In the genomic region with DNA sequence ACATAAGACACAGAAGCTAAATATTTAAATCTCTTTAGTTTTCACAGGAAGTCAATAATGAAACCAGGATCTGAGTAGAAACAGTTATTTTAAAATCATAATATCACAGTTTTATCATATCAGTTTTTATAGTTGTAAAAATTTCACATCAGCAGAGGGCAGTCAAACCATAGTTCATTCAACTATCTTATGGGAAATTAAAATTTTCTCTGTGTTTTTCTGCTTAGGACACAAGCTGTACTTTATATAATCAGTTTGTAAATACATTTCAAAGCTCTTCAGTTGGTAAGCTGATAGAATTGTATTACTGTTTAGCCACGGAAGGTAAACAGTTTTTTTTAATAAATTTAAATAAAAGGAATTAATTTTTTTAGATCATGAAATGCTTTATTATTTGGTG, we compare ENCODE assay signal across 10 cellular contexts.
DNase-seq lines count a peak whose midpoint lies in the region; ATAC-seq, FAIRE-seq and TF ChIP-seq lines count a peak whose summit lies in the region.
"Had no signal": no experiment of that assay in that cellular context is flagged by ENCODE, and none has a peak within 500 bp of the region (broad histone marks: within the 10 kb centered on the region; RNA-seq: fewer than 3 reads in every experiment).

No MANE protein-coding gene starts in this region.

- H2BK15ac ChIP-seq in H9 (ENCODE audit: low read depth, low read length), result no peak overlapping the region

- no peak overlapping the region for H3T11ph ChIP-seq in H9 (ENCODE audit: low read length)

- H3K23ac ChIP-seq in H9 (ENCODE audit: insufficient read length, low read depth, low read length), result no peak overlapping the region

- H3K27me3 ChIP-seq in H9 (ENCODE audit: insufficient read depth, low read length) (no peaks in the 10 kb centered on the region), uterus (no peaks in the 10 kb centered on the region)

- no peak overlapping the region for H4K91ac ChIP-seq in H9 (ENCODE audit: insufficient read length, low read depth, low read length)

- no peak overlapping the region for H4K8ac ChIP-seq in H9 (replicated peaks; ENCODE audit: insufficient read length, low read depth, low read length)

- H3K9me3 Mint-ChIP-seq in H9 (peaks cover 0 to 2% of the 10 kb centered on the region in 2 experiments; a peak in 3 of 5 replicates), osteocyte (ENCODE audit: unreplicated experiment) (no peaks in the 10 kb centered on the region)
- H3K9me3 Mint-ChIP-seq: activated naive CD8-positive, alpha-beta T cell treated with anti-CD3 and anti-CD28 coated beads, Interleukin-2, amount 50 U/mL, for 24 hours had no signal

- H3K36me3 Mint-ChIP-seq in H9 (ENCODE audit: insufficient read depth in 1 of 3, low read depth in 3 of 3), result peaks cover 1 to 4% (median 3%) of the 10 kb centered on the region in 3 experiments; a peak in 4 of 7 replicates
- no peaks in the 10 kb centered on the region for H3K36me3 Mint-ChIP-seq in osteocyte (ENCODE audit: unreplicated experiment)

- H3K9me3 ChIP-seq in H9 (ENCODE audit: control insufficient read depth, low read depth, low read length) (no peaks in the 10 kb centered on the region), uterus (no peaks in the 10 kb centered on the region)

- H3K4ac ChIP-seq in H9 (ENCODE audit: low read depth, low read length), result no peak overlapping the region

- no peaks in the 10 kb centered on the region for H3K23me2 ChIP-seq in H9 (ENCODE audit: insufficient read length, low read depth, low read length, poor library complexity, severe bottlenecking)

- H2BK120ac ChIP-seq in H9 (ENCODE audit: low read depth, low read length, poor library complexity, severe bottlenecking), result no peak overlapping the region

- H4K5ac ChIP-seq in H9 (ENCODE audit: insufficient read length, low read depth, low read length), result no peak overlapping the region

- H2AK5ac ChIP-seq in H9 (ENCODE audit: insufficient read length, low read length), result no peak overlapping the region

- H3K4me3 ChIP-seq in uterus, result no peak overlapping the region

- no peaks in the 10 kb centered on the region for H4K20me1 ChIP-seq in H9 (ENCODE audit: control insufficient read depth, insufficient read depth, insufficient read length)

- H2BK20ac ChIP-seq in H9 (ENCODE audit: low read depth, low read length, poor library complexity, severe bottlenecking), result no peak overlapping the region

- no CpG with 5 or more reads among the region's 1 CpG for WGBS in H9 (ENCODE audit: extremely low coverage, insufficient read length, low lambda C conversion rate)

- no peak for ATAC-seq in HG02884 (IDR thresholded peaks at IDR 0.05; ENCODE audit: unreplicated experiment)
- ATAC-seq: activated naive CD8-positive, alpha-beta T cell treated with anti-CD3 and anti-CD28 coated beads, Interleukin-2, amount 50 U/mL, for 24 hours had no signal

- H3K4me1 Mint-ChIP-seq in H9 (peaks cover 0 to 2% of the 10 kb centered on the region in 2 experiments; a peak in 1 of 4 replicates), osteocyte (ENCODE audit: unreplicated experiment) (peaks cover 28% of the 10 kb centered on the region)
- H3K4me1 Mint-ChIP-seq: activated naive CD8-positive, alpha-beta T cell treated with anti-CD3 and anti-CD28 coated beads, Interleukin-2, amount 50 U/mL, for 24 hours had no signal

- H3K27ac ChIP-seq in H9 (ENCODE audit: insufficient read length, low read depth, low read length), result no peak overlapping the region
- no peak overlapping the region for H3K27ac ChIP-seq in uterus

- no peak overlapping the region for H3K14ac ChIP-seq in H9 (ENCODE audit: insufficient read depth, low read length)

- H2AFZ ChIP-seq in H9 (ENCODE audit: low read length), result no peak overlapping the region

- no peaks in the 10 kb centered on the region for H3K36me3 ChIP-seq in uterus

- H3K4me2 ChIP-seq in H9 (ENCODE audit: insufficient read depth, insufficient read length, low read length), result no peak overlapping the region

- H3K27me3 Mint-ChIP-seq in H9 (ENCODE audit: low read depth), result no peaks in the 10 kb centered on the region
- H3K27me3 Mint-ChIP-seq in osteocyte (ENCODE audit: unreplicated experiment), result no peaks in the 10 kb centered on the region
- H3K27me3 Mint-ChIP-seq: activated naive CD8-positive, alpha-beta T cell treated with anti-CD3 and anti-CD28 coated beads, Interleukin-2, amount 50 U/mL, for 24 hours had no signal

- H2BK5ac ChIP-seq in H9 (ENCODE audit: insufficient read length, low read length), result no peak overlapping the region

- H2BK12ac ChIP-seq in H9 (ENCODE audit: insufficient read length, low read depth, low read length), result no peak overlapping the region

- DNase-seq in H9 (no peak), RPMI7951 (ENCODE audit: low read depth) (peak; percentile 3), erythroblast (lab: John Stamatoyannopoulos, UW) (peak; percentile 12 to 16), osteocyte (ENCODE audit: extremely low spot score, unreplicated experiment) (no peak), hepatic stellate cell (ENCODE audit: low spot score) (no peak), uterus (no peak), GM12891 (ENCODE audit: insufficient read length, low spot score) (no peak)
- DNase-seq: activated naive CD8-positive, alpha-beta T cell treated with anti-CD3 and anti-CD28 coated beads, Interleukin-2, amount 50 U/mL, for 24 hours; NCI-H1048 had no signal

- no peak for FAIRE-seq in GM12891 (lab: Jason Lieb, UNC)

- no peak overlapping the region for H3K9ac ChIP-seq in H9 (ENCODE audit: extremely low read depth, insufficient read length, low read length)

- H3K18ac ChIP-seq in H9 (ENCODE audit: insufficient read length, low read depth, low read length), result no peak overlapping the region

- H3K27ac Mint-ChIP-seq in H9 (peak overlapping the region in 1 of 3 experiments; percentile 12; a peak in 1 of 7 replicates), osteocyte (ENCODE audit: unreplicated experiment) (peak overlapping the region; percentile 47)
- H3K27ac Mint-ChIP-seq: activated naive CD8-positive, alpha-beta T cell treated with anti-CD3 and anti-CD28 coated beads, Interleukin-2, amount 50 U/mL, for 24 hours had no signal

- H3K79me1 ChIP-seq in H9 (ENCODE audit: insufficient read depth, low read depth, low read length, poor library complexity, severe bottlenecking), result no peaks in the 10 kb centered on the region

- intact Hi-C loops in uterus (cut with DNase I; ENCODE audit: low total_unique reads), result no loop called here

- no peak overlapping the region for H3K4me3 Mint-ChIP-seq in H9
- no peak overlapping the region for H3K4me3 Mint-ChIP-seq in osteocyte (ENCODE audit: unreplicated experiment)
- H3K4me3 Mint-ChIP-seq: activated naive CD8-positive, alpha-beta T cell treated with anti-CD3 and anti-CD28 coated beads, Interleukin-2, amount 50 U/mL, for 24 hours had no signal

- TF ChIP-seq CTCF in H9 (conservative IDR thresholded peaks at IDR 0.05) (peak; percentile 50; the same call in 2 of the 3 replicates), osteocyte (IDR thresholded peaks at IDR 0.05) (peak; percentile 63), uterus (IDR thresholded peaks at IDR 0.05) (peak in 2 of 4 experiments; percentile 6 to 18)

- H3K79me2 ChIP-seq in H9 (ENCODE audit: insufficient read depth, low read length), result no peaks in the 10 kb centered on the region

- TF ChIP-seq POLR2A in erythroblast (IDR thresholded peaks at IDR 0.05; ENCODE audit: low read length) (no peak), uterus (IDR thresholded peaks at IDR 0.05) (no peak), GM12891 (IDR thresholded peaks at IDR 0.05; ENCODE audit: low read depth, low read length) (no peak)

- H3K4me1 ChIP-seq in H9 (ENCODE audit: insufficient read depth, low read length), result no peaks in the 10 kb centered on the region
- H3K4me1 ChIP-seq in uterus, result no peaks in the 10 kb centered on the region

- no peak overlapping the region for H3K56ac ChIP-seq in H9 (ENCODE audit: insufficient read length, low read depth, low read length)

TF ChIP-seq in GM12891, 5 proteins besides CTCF, POLR2A, EP300 and RAD21:
- no peak for TF ChIP-seq SPI1 (IDR thresholded peaks at IDR 0.05; ENCODE audit: low read depth, low read length)
- no peak for TF ChIP-seq PAX5 (IDR thresholded peaks at IDR 0.05; ENCODE audit: insufficient read depth, low read length, severe bottlenecking)
- TF ChIP-seq TAF1 (IDR thresholded peaks at IDR 0.05; ENCODE audit: low read depth, low read length), result no peak

Comparison
In these comparisons a context has a peak if more than half of its experiments do, and no peak if none do; other contexts are left out.
1. DNase-seq: peak in RPMI7951 (single experiment) and erythroblast (2 of 2); none in H9 (single experiment), osteocyte (single experiment), hepatic stellate cell (single experiment), uterus (0 of 2) and GM12891 (single experiment).